ENCODE assay signal across 1 cellular context in genomic region chr6:157194110-157194509, GRCh38.
TF ChIP-seq lines count a peak whose summit lies in the region.

No MANE protein-coding gene starts in this region.

TF ChIP-seq in K562, 482 proteins besides CTCF, POLR2A, EP300 and RAD21 (continued from another document):
- TF ChIP-seq PYGO2 (tag; IDR thresholded peaks at IDR 0.05) (no peak), SREBF1 (IDR thresholded peaks at IDR 0.05; ENCODE audit: borderline replicate concordance, low read depth, low read length) (no peak)
